Comparison of ENCODE assay signal across 27 cellular contexts in the genomic region with DNA sequence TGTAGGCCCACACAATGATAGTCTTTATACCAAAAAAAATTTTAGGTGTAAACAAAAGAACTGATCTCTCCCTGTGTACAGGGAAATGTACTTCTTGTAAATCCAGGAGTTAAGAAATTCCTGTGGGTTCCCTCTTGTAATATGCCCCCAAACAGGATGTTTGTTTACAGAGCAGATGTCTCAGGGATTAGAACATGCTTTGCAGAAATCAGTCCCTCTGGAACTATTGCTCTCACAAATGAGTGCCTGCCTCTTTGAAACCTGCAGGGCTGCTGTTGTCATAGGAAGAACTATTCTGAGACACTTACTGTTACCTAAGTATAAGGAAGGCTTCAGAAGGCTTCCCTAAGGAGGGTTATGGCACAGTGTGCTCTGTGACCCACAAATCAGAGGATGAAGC. TPM values are rescaled to one million over a fixed set of nuclear protein-coding genes. Genes with fewer than 3 reads are reported as not detected.
DNase-seq lines count a peak whose midpoint lies in the region; ATAC-seq, FAIRE-seq and TF ChIP-seq lines count a peak whose summit lies in the region.
"Had no signal": no experiment of that assay in that cellular context is flagged by ENCODE, and none has a peak within 500 bp of the region (broad histone marks: within the 10 kb centered on the region; RNA-seq: fewer than 3 reads in every experiment).

No MANE protein-coding gene starts in this region.

- peak; percentile 14 for DNase-seq in D341Med (ENCODE audit: low spot score)
- DNase-seq in NCI-H82 (lab: John Stamatoyannopoulos, UW) = peak; percentile 82
- DNase-seq in bronchial epithelial cell (ENCODE audit: low read depth) = peak; percentile 12
- DNase-seq in kidney tubule cell (ENCODE audit: low spot score) = peak; percentile 33
- no peak for DNase-seq in stimulated activated CD4-positive, alpha-beta T cell treated with anti-CD3 and anti-CD28 coated beads, Interleukin-15, amount 100 ng/mL, for 24 hours
- DNase-seq: activated CD4-positive, alpha-beta memory T cell treated with anti-CD3 and anti-CD28 coated beads, Interleukin-2, amount 10 ng/mL, durations not matched to agents 7 days and 5 days; activated CD4-positive, CD25-positive, alpha-beta regulatory T cell treated with anti-CD3 and anti-CD28 coated beads, Interleukin-2, amount 50 U/mL, for 72 hours; activated naive CD4-positive, alpha-beta T cell treated with anti-CD3 and anti-CD28 coated beads, Interleukin-2, amount 50 U/mL, for 16 hours; anterior cingulate cortex; COR-L47; DMS79 treated with DMSO at 0.1 percent for 48 hours; kidney glomerular epithelial cell; lower lobe of right lung; NCI-H1048; NCI-H1694 treated with DMSO at 0.1 percent for 48 hours; stimulated activated CD4-positive, alpha-beta T cell treated with anti-CD3 and anti-CD28 coated beads, Interleukin-12 subunit alpha, Interleukin-12 subunit beta, amount 100 ng/mL, for 4 hours; stimulated activated CD4-positive, alpha-beta T cell treated with anti-CD3 and anti-CD28 coated beads, Interleukin-4, amount 100 ng/mL, for 24 hours; upper lobe of right lung had no signal

- H3K4me3 ChIP-seq in bronchial epithelial cell (ENCODE audit: low read depth, low read length) = no peak overlapping the region
- H3K4me3 ChIP-seq: HAP-1, lower lobe of right lung, right atrium auricular region, upper lobe of right lung had no signal

- H3K36me3 ChIP-seq in bronchial epithelial cell (ENCODE audit: control insufficient read depth, insufficient read depth, low read length) = no peaks in the 10 kb centered on the region
- H3K36me3 ChIP-seq: HAP-1, lower lobe of right lung, right atrium auricular region, upper lobe of right lung had no signal

- ATAC-seq in HG03139 (IDR thresholded peaks at IDR 0.05; ENCODE audit: unreplicated experiment) (no peak), HG03135 (IDR thresholded peaks at IDR 0.05; ENCODE audit: unreplicated experiment) (no peak), HG02678 (IDR thresholded peaks at IDR 0.05; ENCODE audit: unreplicated experiment) (no peak)
- ATAC-seq: activated T-helper 17 cell treated with anti-CD3 and anti-CD28 coated beads, Interleukin-2, amount 50 U/mL, for 72 hours; lower lobe of right lung; stimulated activated effector memory CD8-positive, alpha-beta T cell treated with anti-CD3 and anti-CD28 coated beads, Interleukin-12 subunit alpha, Interleukin-12 subunit beta, amount 100 ng/mL, for 72 hours; upper lobe of right lung had no signal

- TF ChIP-seq CTCF in bronchial epithelial cell (IDR thresholded peaks at IDR 0.05; ENCODE audit: insufficient read depth, low read length, severe bottlenecking) = no peak

- no peak for FAIRE-seq in bronchial epithelial cell (lab: Jason Lieb, UNC)
- FAIRE-seq: endothelial cell of umbilical vein, TTC549 had no signal

- no peaks in the 10 kb centered on the region for H3K27me3 ChIP-seq in bronchial epithelial cell (ENCODE audit: control insufficient read depth, insufficient read depth, low read length)
- H3K27me3 ChIP-seq: right atrium auricular region, upper lobe of right lung had no signal

RNA-seq across cellular contexts. Expression of a gene that starts 35.6 kb away (rescaled TPM):
- under 0.01 TPM in 1 of 2 replicates, not detected in the other for total RNA-seq in bronchial epithelial cell
